In genomic region chr12:70645494-70646317, GRCh38 we compare ENCODE assay signal across 10 cellular contexts. TPM values are rescaled to one million over a fixed set of nuclear protein-coding genes. Genes with fewer than 3 reads are reported as not detected.
DNase-seq lines count a peak whose midpoint lies in the region; ATAC-seq and TF ChIP-seq lines count a peak whose summit lies in the region.
"Had no signal": no experiment of that assay in that cellular context is flagged by ENCODE, and none has a peak within 500 bp of the region (broad histone marks: within the 10 kb centered on the region; RNA-seq: fewer than 3 reads in every experiment).

No MANE protein-coding gene starts in this region.

- peak; percentile 63 for ATAC-seq in HG03575 (IDR thresholded peaks at IDR 0.05; ENCODE audit: extremely low read depth, insufficient number of reproducible peaks, low FRiP score, unreplicated experiment)
- peak; percentile 71 for ATAC-seq in stimulated activated naive CD8-positive, alpha-beta T cell treated with anti-CD3 and anti-CD28 coated beads, Interleukin-15, Interleukin-2, amounts not matched to agents 100 U/mL and 50 U/mL, for 24 hours

- peak overlapping the region in 1 of 2 donors; percentile 15 for H3K27ac ChIP-seq in ascending aorta

- no peaks in the 10 kb centered on the region for H3K36me3 ChIP-seq in ascending aorta

- no peak for TF ChIP-seq CTCF in ascending aorta (IDR thresholded peaks at IDR 0.05)

- H3K4me3 ChIP-seq in ascending aorta = peak overlapping the region; percentile 5 to 36

- intact Hi-C loops in ascending aorta (cut with DNase I) = no loop called here

- no peaks in the 10 kb centered on the region for H3K9me3 ChIP-seq in ascending aorta

- peaks cover 0 to 6% of the 10 kb centered on the region in 2 donors for H3K4me1 ChIP-seq in ascending aorta

- no peaks in the 10 kb centered on the region for H3K27me3 ChIP-seq in ascending aorta

- DNase-seq in NCI-H748 (lab: John Stamatoyannopoulos, UW; ENCODE audit: unreplicated experiment) = peak; percentile 14
- no peak for DNase-seq in NCI-H748 treated with DMSO at 0.1 percent for 48 hours (lab: John Stamatoyannopoulos, UW)
- peak in 1 of 2 donors; percentile 80 for DNase-seq in ascending aorta (ENCODE audit: low spot score in 2 of 2)
- peak; percentile 63 for DNase-seq in iPS-NIHi11 (ENCODE audit: low spot score)
- DNase-seq in stimulated activated naive CD8-positive, alpha-beta T cell treated with anti-CD3 and anti-CD28 coated beads, Interleukin-15, Interleukin-2, amounts not matched to agents 100 U/mL and 50 U/mL, for 24 hours = peak; percentile 14
- no peak for DNase-seq in NCI-H526 treated with DMSO at 0.1 percent for 48 hours (lab: John Stamatoyannopoulos, UW)
- no peak for DNase-seq in NK-92 (lab: John Stamatoyannopoulos, UW; ENCODE audit: unreplicated experiment)

RNA-seq across cellular contexts. Expression of gene PTPRB, which starts 8.5 kb away (rescaled TPM):
- total RNA-seq in ascending aorta = 49.5 TPM
- total RNA-seq: activated CD8-positive, alpha-beta memory T cell treated with anti-CD3 and anti-CD28 coated beads for 36 hours; B cell had no signal

Comparison
In these comparisons a context has a peak if more than half of its experiments do, and no peak if none do; other contexts are left out.
1. DNase-seq: peak in NCI-H748 (single experiment), iPS-NIHi11 (single experiment) and stimulated activated naive CD8-positive, alpha-beta T cell treated with anti-CD3 and anti-CD28 coated beads, Interleukin-15, Interleukin-2, amounts not matched to agents 100 U/mL and 50 U/mL, for 24 hours (single experiment); none in NCI-H748 treated with DMSO at 0.1 percent for 48 hours (single experiment), NCI-H526 treated with DMSO at 0.1 percent for 48 hours (single experiment) and NK-92 (single experiment).